ENCODE assay signal across 2 cellular contexts in genomic region chr6:6399568-6399967, GRCh38.
TF ChIP-seq lines count a peak whose summit lies in the region.

No MANE protein-coding gene starts in this region.

TF ChIP-seq in liver, 16 proteins besides CTCF, POLR2A, EP300 and RAD21 (continued from another document):
- TF ChIP-seq, protein P1, sequence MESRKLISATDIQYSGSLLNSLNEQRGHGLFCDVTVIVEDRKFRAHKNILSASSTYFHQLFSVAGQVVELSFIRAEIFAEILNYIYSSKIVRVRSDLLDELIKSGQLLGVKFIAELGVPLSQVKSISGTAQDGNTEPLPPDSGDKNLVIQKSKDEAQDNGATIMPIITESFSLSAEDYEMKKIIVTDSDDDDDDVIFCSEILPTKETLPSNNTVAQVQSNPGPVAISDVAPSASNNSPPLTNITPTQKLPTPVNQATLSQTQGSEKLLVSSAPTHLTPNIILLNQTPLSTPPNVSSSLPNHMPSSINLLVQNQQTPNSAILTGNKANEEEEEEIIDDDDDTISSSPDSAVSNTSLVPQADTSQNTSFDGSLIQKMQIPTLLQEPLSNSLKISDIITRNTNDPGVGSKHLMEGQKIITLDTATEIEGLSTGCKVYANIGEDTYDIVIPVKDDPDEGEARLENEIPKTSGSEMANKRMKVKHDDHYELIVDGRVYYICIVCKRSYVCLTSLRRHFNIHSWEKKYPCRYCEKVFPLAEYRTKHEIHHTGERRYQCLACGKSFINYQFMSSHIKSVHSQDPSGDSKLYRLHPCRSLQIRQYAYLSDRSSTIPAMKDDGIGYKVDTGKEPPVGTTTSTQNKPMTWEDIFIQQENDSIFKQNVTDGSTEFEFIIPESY (IDR thresholded peaks at IDR 0.05), result no peak

TF ChIP-seq in HepG2, 621 proteins besides CTCF, POLR2A, EP300 and RAD21 (continued from another document):
- TF ChIP-seq, protein P2, sequence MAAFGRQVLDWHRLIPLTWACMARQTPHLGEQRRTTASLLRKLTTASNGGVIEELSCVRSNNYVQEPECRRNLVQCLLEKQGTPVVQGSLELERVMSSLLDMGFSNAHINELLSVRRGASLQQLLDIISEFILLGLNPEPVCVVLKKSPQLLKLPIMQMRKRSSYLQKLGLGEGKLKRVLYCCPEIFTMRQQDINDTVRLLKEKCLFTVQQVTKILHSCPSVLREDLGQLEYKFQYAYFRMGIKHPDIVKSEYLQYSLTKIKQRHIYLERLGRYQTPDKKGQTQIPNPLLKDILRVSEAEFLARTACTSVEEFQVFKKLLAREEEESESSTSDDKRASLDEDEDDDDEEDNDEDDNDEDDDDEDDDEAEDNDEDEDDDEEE (CRISPR knock-in tag; IDR thresholded peaks at IDR 0.05), result no peak
- TF ChIP-seq KDM6A (CRISPR knock-in tag; IDR thresholded peaks at IDR 0.05; ENCODE audit: low read depth) (no peak), NFYB (CRISPR knock-in tag; IDR thresholded peaks at IDR 0.05) (no peak), ZNF383 (CRISPR knock-in tag; IDR thresholded peaks at IDR 0.05; ENCODE audit: borderline replicate concordance) (no peak), KMT2B (CRISPR knock-in tag; IDR thresholded peaks at IDR 0.05) (no peak), NR2C2 (CRISPR knock-in tag; IDR thresholded peaks at IDR 0.05; ENCODE audit: borderline replicate concordance) (no peak), HES4 (CRISPR knock-in tag; IDR thresholded peaks at IDR 0.05; ENCODE audit: borderline replicate concordance) (no peak), MZF1 (CRISPR knock-in tag; IDR thresholded peaks at IDR 0.05; ENCODE audit: borderline replicate concordance) (no peak)
- TF ChIP-seq, protein P3, sequence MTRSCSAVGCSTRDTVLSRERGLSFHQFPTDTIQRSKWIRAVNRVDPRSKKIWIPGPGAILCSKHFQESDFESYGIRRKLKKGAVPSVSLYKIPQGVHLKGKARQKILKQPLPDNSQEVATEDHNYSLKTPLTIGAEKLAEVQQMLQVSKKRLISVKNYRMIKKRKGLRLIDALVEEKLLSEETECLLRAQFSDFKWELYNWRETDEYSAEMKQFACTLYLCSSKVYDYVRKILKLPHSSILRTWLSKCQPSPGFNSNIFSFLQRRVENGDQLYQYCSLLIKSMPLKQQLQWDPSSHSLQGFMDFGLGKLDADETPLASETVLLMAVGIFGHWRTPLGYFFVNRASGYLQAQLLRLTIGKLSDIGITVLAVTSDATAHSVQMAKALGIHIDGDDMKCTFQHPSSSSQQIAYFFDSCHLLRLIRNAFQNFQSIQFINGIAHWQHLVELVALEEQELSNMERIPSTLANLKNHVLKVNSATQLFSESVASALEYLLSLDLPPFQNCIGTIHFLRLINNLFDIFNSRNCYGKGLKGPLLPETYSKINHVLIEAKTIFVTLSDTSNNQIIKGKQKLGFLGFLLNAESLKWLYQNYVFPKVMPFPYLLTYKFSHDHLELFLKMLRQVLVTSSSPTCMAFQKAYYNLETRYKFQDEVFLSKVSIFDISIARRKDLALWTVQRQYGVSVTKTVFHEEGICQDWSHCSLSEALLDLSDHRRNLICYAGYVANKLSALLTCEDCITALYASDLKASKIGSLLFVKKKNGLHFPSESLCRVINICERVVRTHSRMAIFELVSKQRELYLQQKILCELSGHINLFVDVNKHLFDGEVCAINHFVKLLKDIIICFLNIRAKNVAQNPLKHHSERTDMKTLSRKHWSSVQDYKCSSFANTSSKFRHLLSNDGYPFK (CRISPR knock-in tag; IDR thresholded peaks at IDR 0.05; ENCODE audit: borderline replicate concordance), result no peak
